9 cellular contexts compared by ENCODE assay signal in the genomic region with DNA sequence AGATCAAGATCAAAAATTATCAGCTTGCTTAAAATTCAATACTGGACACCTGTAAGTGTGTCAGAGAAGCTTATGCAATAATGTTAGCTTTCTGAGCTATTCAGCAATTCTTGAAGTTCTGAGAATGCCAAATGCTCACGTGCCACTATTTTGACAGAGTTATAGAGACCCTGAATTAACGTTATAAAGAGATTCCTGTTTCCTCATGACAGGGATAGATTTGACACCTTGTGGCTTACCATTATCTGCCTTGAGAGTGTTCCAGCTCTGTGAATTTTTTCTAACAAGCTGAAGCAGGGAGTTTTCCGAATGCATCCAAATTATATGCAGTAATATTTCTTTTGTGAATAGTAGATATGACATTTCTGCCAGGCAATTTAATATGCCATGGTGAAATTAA.
"Had no signal": no experiment of that assay in that cellular context is flagged by ENCODE, and none has a peak within 500 bp of the region (broad histone marks: within the 10 kb centered on the region; RNA-seq: fewer than 3 reads in every experiment).

No MANE protein-coding gene starts in this region.

- H3K9ac ChIP-seq: GM23248 had no signal

- H3K4me1 ChIP-seq: HAP-1 had no signal

- H3K9me3 ChIP-seq: HAP-1 had no signal

- H3K36me3 ChIP-seq: HAP-1 had no signal

- ATAC-seq: GM23338, HCT116 had no signal

- H3K27ac ChIP-seq: GM23248 had no signal

- H3K4me2 ChIP-seq: GM23338 had no signal

- H2AFZ ChIP-seq: GM23248, GM23338 had no signal

- DNase-seq: GM23248, GOT3, H7, H9, HCEC 1CT, HFFc6 had no signal

- H3K4me3 ChIP-seq: GM23248, GM23338, HAP-1 had no signal
